ENCODE assay signal across 1 cellular context in genomic region chr17:50719144-50719923, GRCh38.
TF ChIP-seq lines count a peak whose summit lies in the region.

Gene LUC7L3 (plus strand): TSS chr17:50719603. CDS start chr17:50719733, 130 bp downstream.

TF ChIP-seq in SK-N-SH treated with all-trans-retinoic acid at 6 μM for 48 hours, 23 proteins besides CTCF, POLR2A, EP300 and RAD21 (continued from another document):
- TF ChIP-seq CSRNP3 (CRISPR knock-in tag; IDR thresholded peaks at IDR 0.05) (no peak), RARB (CRISPR knock-in tag; IDR thresholded peaks at IDR 0.05) (no peak), ISL1 (CRISPR knock-in tag; IDR thresholded peaks at IDR 0.05) (peak; percentile 2; the same call in 1 of the 2 replicates), ZFP30 (CRISPR knock-in tag; IDR thresholded peaks at IDR 0.05) (no peak), ARNTL (CRISPR knock-in tag; IDR thresholded peaks at IDR 0.05; ENCODE audit: borderline replicate concordance, low read depth) (peak; percentile 10; the same call in 1 of the 2 replicates), BACH2 (CRISPR knock-in tag; IDR thresholded peaks at IDR 0.05; ENCODE audit: borderline replicate concordance) (no peak), TCF4 (CRISPR knock-in tag; IDR thresholded peaks at IDR 0.05; ENCODE audit: borderline replicate concordance) (no peak), ZNF70 (CRISPR knock-in tag; IDR thresholded peaks at IDR 0.05) (peak; percentile 50; the same call in 1 of the 2 replicates), OSR1 (CRISPR knock-in tag; IDR thresholded peaks at IDR 0.05) (no peak), PPARA (CRISPR knock-in tag; IDR thresholded peaks at IDR 0.05; ENCODE audit: borderline replicate concordance) (0 out of 2 replicates have a peak, but pooled peaks have one; percentile 33), ZNF565 (CRISPR knock-in tag; conservative IDR thresholded peaks at IDR 0.05; ENCODE audit: low read depth) (no peak), TOX (CRISPR knock-in tag; IDR thresholded peaks at IDR 0.05; ENCODE audit: borderline replicate concordance) (no peak)
